Comparison of ENCODE assay signal across 9 cellular contexts in genomic region chr14:74921987-74922751, GRCh38. TPM values are rescaled to one million over a fixed set of nuclear protein-coding genes. Genes with fewer than 3 reads are reported as not detected.
DNase-seq lines count a peak whose midpoint lies in the region; ATAC-seq and TF ChIP-seq lines count a peak whose summit lies in the region.
"Had no signal": no experiment of that assay in that cellular context is flagged by ENCODE, and none has a peak within 500 bp of the region (broad histone marks: within the 10 kb centered on the region; RNA-seq: fewer than 3 reads in every experiment).

No MANE protein-coding gene starts in this region.

- DNase-seq in colonic mucosa (no peak), dedifferentiated amniotic fluid mesenchymal stem cell (ENCODE audit: extremely low spot score) (no peak), DMS114 treated with DMSO at 0.1 percent for 48 hours (lab: John Stamatoyannopoulos, UW; ENCODE audit: unreplicated experiment) (no peak)
- DNase-seq in naive thymus-derived CD8-positive, alpha-beta T cell: no peak
- no peak for DNase-seq in NK-92 treated with Interleukin-12 subunit alpha and Interleukin-12 subunit beta, amount 100 ng/mL, for 24 hours (lab: John Stamatoyannopoulos, UW)

- TF ChIP-seq CTCF in KMS-11 (conservative IDR thresholded peaks at IDR 0.05; ENCODE audit: low read depth, low read length): no peak
- TF ChIP-seq CTCF in colonic mucosa (IDR thresholded peaks at IDR 0.05): no peak

- intact Hi-C loops in colonic mucosa (cut with DNase I): no loop called here

- H3K4me2 ChIP-seq in BLaER1 treated with 17β-estradiol and CSF1 and Interleukin-3, amounts not matched to agents 10 nM and 100 nM: peak overlapping the region; percentile 79 to 99 (median 95)
- H3K4me2 ChIP-seq in KMS-11: peak overlapping the region; percentile 84

- H3K27me3 Mint-ChIP-seq in naive thymus-derived CD8-positive, alpha-beta T cell: peaks cover 0 to 5% (median 0%) of the 10 kb centered on the region in 5 donors

- peak overlapping the region; percentile 75 to 89 (median 85) for H3K9ac ChIP-seq in BLaER1 treated with 17β-estradiol and CSF1 and Interleukin-3, amounts not matched to agents 10 nM and 100 nM
- H3K9ac ChIP-seq in KMS-11 (peak overlapping the region; percentile 89), colonic mucosa (ENCODE audit: low read depth in 2 of 2, low read length in 2 of 2) (peak overlapping the region; percentile 38 to 90)

- H3K4me3 Mint-ChIP-seq in naive thymus-derived CD8-positive, alpha-beta T cell: peak overlapping the region; percentile 64 to 83 (median 72)

- H3K27ac Mint-ChIP-seq in naive thymus-derived CD8-positive, alpha-beta T cell: peak overlapping the region in 6 of 10 donors; percentile 78 to 85 (median 84)

- POLR2A ChIA-PET in naive thymus-derived CD8-positive, alpha-beta T cell (lab: Charles Lee): interaction anchor here (0.7 kb wide), 1 partner anchor 9 kb away, joined by 6 read pairs; no protein-coding TSS in a partner anchor

- H4K20me1 ChIP-seq in BLaER1 treated with 17β-estradiol and CSF1 and Interleukin-3, amounts not matched to agents 10 nM and 100 nM: no peaks in the 10 kb centered on the region
- no peaks in the 10 kb centered on the region for H4K20me1 ChIP-seq in KMS-11 (ENCODE audit: insufficient read depth)

- H3K9me3 ChIP-seq in BLaER1 treated with 17β-estradiol and CSF1 and Interleukin-3, amounts not matched to agents 10 nM and 100 nM (replicated peaks in 1 of 11): no peaks in the 10 kb centered on the region
- H3K9me3 ChIP-seq in colonic mucosa: no peaks in the 10 kb centered on the region

- H3K9me3 Mint-ChIP-seq in naive thymus-derived CD8-positive, alpha-beta T cell: no peaks in the 10 kb centered on the region

- H3K36me3 Mint-ChIP-seq in naive thymus-derived CD8-positive, alpha-beta T cell: no peaks in the 10 kb centered on the region

- no peaks in the 10 kb centered on the region for H3K79me2 ChIP-seq in KMS-11 (ENCODE audit: insufficient read depth, low read depth)

- peaks cover 0 to 11% (median 3%) of the 10 kb centered on the region in 4 donors for H3K4me1 Mint-ChIP-seq in naive thymus-derived CD8-positive, alpha-beta T cell

- no peaks in the 10 kb centered on the region for H3K27me3 ChIP-seq in BLaER1 treated with 17β-estradiol and CSF1 and Interleukin-3, amounts not matched to agents 10 nM and 100 nM
- H3K27me3 ChIP-seq in KMS-11 (ENCODE audit: insufficient read depth, low read depth) (no peaks in the 10 kb centered on the region), colonic mucosa (no peaks in the 10 kb centered on the region)

- peak overlapping the region; percentile 67 for H2AFZ ChIP-seq in KMS-11 (ENCODE audit: low read depth)

- H3K4me3 ChIP-seq in BLaER1 treated with 17β-estradiol and CSF1 and Interleukin-3, amounts not matched to agents 10 nM and 100 nM: peak overlapping the region; percentile 64 to 81 (median 71)
- H3K4me3 ChIP-seq in KMS-11 (IDR thresholded peaks at IDR 0.05; ENCODE audit: insufficient read depth, low read depth, low read length) (no peak overlapping the region), colonic mucosa (peak overlapping the region; percentile 75)

- ATAC-seq in naive thymus-derived CD8-positive, alpha-beta T cell: no peak
- ATAC-seq in GM21381 (IDR thresholded peaks at IDR 0.05; ENCODE audit: unreplicated experiment): no peak

- peaks cover 0 to 14% (median 0%) of the 10 kb centered on the region in 11 experiments; a peak in 2 of 22 replicates for H3K36me3 ChIP-seq in BLaER1 treated with 17β-estradiol and CSF1 and Interleukin-3, amounts not matched to agents 10 nM and 100 nM
- no peaks in the 10 kb centered on the region for H3K36me3 ChIP-seq in KMS-11 (ENCODE audit: insufficient read depth)
- no peaks in the 10 kb centered on the region for H3K36me3 ChIP-seq in colonic mucosa

- H3K27ac ChIP-seq in BLaER1 treated with 17β-estradiol and CSF1 and Interleukin-3, amounts not matched to agents 10 nM and 100 nM: peak overlapping the region; percentile 53 to 87 (median 78); a peak in 20 of 22 replicates
- H3K27ac ChIP-seq in KMS-11 (no peak overlapping the region), colonic mucosa (no peak overlapping the region)

- H3K4me1 ChIP-seq in BLaER1 treated with 17β-estradiol and CSF1 and Interleukin-3, amounts not matched to agents 10 nM and 100 nM: peaks cover 23 to 41% (median 29%) of the 10 kb centered on the region in 10 experiments
- H3K4me1 ChIP-seq in KMS-11 (ENCODE audit: low read depth, poor library complexity, severe bottlenecking): no peaks in the 10 kb centered on the region
- H3K4me1 ChIP-seq in colonic mucosa: peaks cover 5% of the 10 kb centered on the region

RNA-seq across cellular contexts. Expression of gene RPS6KL1, which starts 0.9 kb away (rescaled TPM):
- 10 to 100 TPM in 1 of 2 donors, 1 to 10 TPM in 1; 9.1 to 14.0 TPM for total RNA-seq in colonic mucosa
- 1 to 10 TPM; 3.8 to 6.4 TPM for total RNA-seq in naive thymus-derived CD8-positive, alpha-beta T cell
- 1 to 10 TPM in 2 of 3 donors, under 1 TPM in 1; 0.50 to 3.6 (median 1.7) TPM for polyA plus RNA-seq in naive thymus-derived CD8-positive, alpha-beta T cell

RNA-seq across cellular contexts. Expression of gene PGF, which starts 33.2 kb away (rescaled TPM):
- total RNA-seq in colonic mucosa: 1 to 10 TPM in 1 of 2 donors, under 1 TPM in 1; 0.57 to 2.2 TPM
- not detected for total RNA-seq in naive thymus-derived CD8-positive, alpha-beta T cell
- under 1 TPM in 1 of 3 donors, not detected in 2; 0.13 TPM for polyA plus RNA-seq in naive thymus-derived CD8-positive, alpha-beta T cell

RNA-seq across cellular contexts. Expression of gene DLST, which starts 40.5 kb away (rescaled TPM):
- 100 to 1,000 TPM; 148 to 149 TPM for total RNA-seq in colonic mucosa
- 100 to 1,000 TPM; 118 to 120 TPM for total RNA-seq in naive thymus-derived CD8-positive, alpha-beta T cell
- polyA plus RNA-seq in naive thymus-derived CD8-positive, alpha-beta T cell: 1 to 10 TPM; 8.8 to 9.3 (median 8.9) TPM

RNA-seq across cellular contexts. Expression of gene PROX2, which starts 46.2 kb away (rescaled TPM):
- total RNA-seq in colonic mucosa: not detected
- total RNA-seq in naive thymus-derived CD8-positive, alpha-beta T cell: under 1 TPM; 0.52 to 0.75 TPM
- under 1 TPM; 0.12 to 0.50 (median 0.22) TPM for polyA plus RNA-seq in naive thymus-derived CD8-positive, alpha-beta T cell
- total RNA-seq: G401 had no signal

Comparison
In these comparisons a context has a peak if more than half of its experiments do, and no peak if none do; other contexts are left out.
1. H3K27ac ChIP-seq: peak in BLaER1 treated with 17β-estradiol and CSF1 and Interleukin-3, amounts not matched to agents 10 nM and 100 nM (11 of 11); none in KMS-11 (single experiment) and colonic mucosa (single experiment).
2. Peak in every context shown above with its lines, with median percentiles within 50 percentile points of each other: H3K9ac ChIP-seq.